In genomic region chr3:64011685-64012084, GRCh38 we compare ENCODE assay signal across 11 cellular contexts. TPM values are rescaled to one million over a fixed set of nuclear protein-coding genes. Genes with fewer than 3 reads are reported as not detected.
DNase-seq lines count a peak whose midpoint lies in the region; ATAC-seq lines count a peak whose summit lies in the region.
"Had no signal": no experiment of that assay in that cellular context is flagged by ENCODE, and none has a peak within 500 bp of the region (broad histone marks: within the 10 kb centered on the region; RNA-seq: fewer than 3 reads in every experiment).

No MANE protein-coding gene starts in this region.

- no peaks in the 10 kb centered on the region for H3K27me3 Mint-ChIP-seq in activated naive CD4-positive, alpha-beta T cell treated with anti-CD3 and anti-CD28 coated beads, Interleukin-2, amount 50 U/mL, for 24 hours
- no peaks in the 10 kb centered on the region for H3K27me3 Mint-ChIP-seq in activated naive CD4-positive, alpha-beta T cell treated with anti-CD3 and anti-CD28 coated beads, Interleukin-2, amount 10 ng/mL, durations not matched to agents 7 days and 5 days
- H3K27me3 Mint-ChIP-seq in activated naive CD8-positive, alpha-beta T cell treated with anti-CD3 and anti-CD28 coated beads, Interleukin-2, amount 50 U/mL, for 24 hours = no peaks in the 10 kb centered on the region
- H3K27me3 Mint-ChIP-seq: stimulated activated memory B cell treated with anti-CD40 and anti-IgM and Interleukin-4, amounts not matched to agents 10 μg/mL and 1 μg/mL and 100 μg/mL, for 72 hours had no signal

- DNase-seq in activated naive CD4-positive, alpha-beta T cell treated with anti-CD3 and anti-CD28 coated beads, Interleukin-2, amount 10 ng/mL, durations not matched to agents 7 days and 5 days = no peak
- no peak for DNase-seq in activated naive CD8-positive, alpha-beta T cell treated with anti-CD3 and anti-CD28 coated beads, Interleukin-2, amount 50 U/mL, for 24 hours
- peak; percentile 13 for DNase-seq in fibroblast of the conjunctiva (ENCODE audit: low read depth)
- DNase-seq in skeletal muscle cell (ENCODE audit: low read depth) = peak; percentile 35
- DNase-seq in KBM-7 = no peak
- no peak for DNase-seq in left colon
- DNase-seq: midbrain, NCI-H1694 treated with DMSO at 0.1 percent for 48 hours had no signal

- peak overlapping the region; percentile 41 for H3K27ac Mint-ChIP-seq in activated naive CD4-positive, alpha-beta T cell treated with anti-CD3 and anti-CD28 coated beads, Interleukin-2, amount 50 U/mL, for 24 hours
- no peak overlapping the region for H3K27ac Mint-ChIP-seq in activated naive CD4-positive, alpha-beta T cell treated with anti-CD3 and anti-CD28 coated beads, Interleukin-2, amount 10 ng/mL, durations not matched to agents 7 days and 5 days
- H3K27ac Mint-ChIP-seq in activated naive CD8-positive, alpha-beta T cell treated with anti-CD3 and anti-CD28 coated beads, Interleukin-2, amount 50 U/mL, for 24 hours = peak overlapping the region; percentile 81
- H3K27ac Mint-ChIP-seq: stimulated activated memory B cell treated with anti-CD40 and anti-IgM and Interleukin-4, amounts not matched to agents 10 μg/mL and 1 μg/mL and 100 μg/mL, for 72 hours had no signal

- no peaks in the 10 kb centered on the region for H3K9me3 Mint-ChIP-seq in activated naive CD4-positive, alpha-beta T cell treated with anti-CD3 and anti-CD28 coated beads, Interleukin-2, amount 50 U/mL, for 24 hours
- no peaks in the 10 kb centered on the region for H3K9me3 Mint-ChIP-seq in activated naive CD4-positive, alpha-beta T cell treated with anti-CD3 and anti-CD28 coated beads, Interleukin-2, amount 10 ng/mL, durations not matched to agents 7 days and 5 days
- H3K9me3 Mint-ChIP-seq in activated naive CD8-positive, alpha-beta T cell treated with anti-CD3 and anti-CD28 coated beads, Interleukin-2, amount 50 U/mL, for 24 hours = no peaks in the 10 kb centered on the region
- H3K9me3 Mint-ChIP-seq: stimulated activated memory B cell treated with anti-CD40 and anti-IgM and Interleukin-4, amounts not matched to agents 10 μg/mL and 1 μg/mL and 100 μg/mL, for 72 hours had no signal

- no peak overlapping the region for H3K4me3 Mint-ChIP-seq in activated naive CD4-positive, alpha-beta T cell treated with anti-CD3 and anti-CD28 coated beads, Interleukin-2, amount 50 U/mL, for 24 hours
- H3K4me3 Mint-ChIP-seq in activated naive CD4-positive, alpha-beta T cell treated with anti-CD3 and anti-CD28 coated beads, Interleukin-2, amount 10 ng/mL, durations not matched to agents 7 days and 5 days = no peak overlapping the region
- H3K4me3 Mint-ChIP-seq in activated naive CD8-positive, alpha-beta T cell treated with anti-CD3 and anti-CD28 coated beads, Interleukin-2, amount 50 U/mL, for 24 hours = no peak overlapping the region
- H3K4me3 Mint-ChIP-seq: stimulated activated memory B cell treated with anti-CD40 and anti-IgM and Interleukin-4, amounts not matched to agents 10 μg/mL and 1 μg/mL and 100 μg/mL, for 72 hours had no signal

- CTCF ChIA-PET in activated naive CD4-positive, alpha-beta T cell treated with anti-CD3 and anti-CD28 coated beads, Interleukin-2, amount 10 ng/mL, durations not matched to agents 7 days and 5 days (lab: Charles Lee) = interaction anchor here (1.1 to 1.6 kb wide), 2 partner anchors 9 to 17 kb away, joined by 3 to 7 read pairs; no protein-coding TSS in a partner anchor

- in situ Hi-C loops in KBM-7 (cut with MboI; ENCODE audit: low pct_unique_long_range_greater_than_20kb, low sequenced_read_pairs) = no loop called here

- peaks cover 29% of the 10 kb centered on the region for H3K36me3 Mint-ChIP-seq in activated naive CD4-positive, alpha-beta T cell treated with anti-CD3 and anti-CD28 coated beads, Interleukin-2, amount 50 U/mL, for 24 hours
- H3K36me3 Mint-ChIP-seq in activated naive CD4-positive, alpha-beta T cell treated with anti-CD3 and anti-CD28 coated beads, Interleukin-2, amount 10 ng/mL, durations not matched to agents 7 days and 5 days = peaks cover 68% of the 10 kb centered on the region
- peaks cover 80% of the 10 kb centered on the region for H3K36me3 Mint-ChIP-seq in activated naive CD8-positive, alpha-beta T cell treated with anti-CD3 and anti-CD28 coated beads, Interleukin-2, amount 50 U/mL, for 24 hours (ENCODE audit: low read depth)

- intact Hi-C loops in left colon (cut with DNase I, micrococcal nuclease) = no loop called here

- H3K4me3 ChIP-seq in skeletal muscle cell (ENCODE audit: low read depth, low read length) = no peak overlapping the region

- peaks cover 44% of the 10 kb centered on the region for H3K4me1 Mint-ChIP-seq in activated naive CD4-positive, alpha-beta T cell treated with anti-CD3 and anti-CD28 coated beads, Interleukin-2, amount 50 U/mL, for 24 hours
- H3K4me1 Mint-ChIP-seq in activated naive CD4-positive, alpha-beta T cell treated with anti-CD3 and anti-CD28 coated beads, Interleukin-2, amount 10 ng/mL, durations not matched to agents 7 days and 5 days = peaks cover 29% of the 10 kb centered on the region
- peaks cover 31% of the 10 kb centered on the region for H3K4me1 Mint-ChIP-seq in activated naive CD8-positive, alpha-beta T cell treated with anti-CD3 and anti-CD28 coated beads, Interleukin-2, amount 50 U/mL, for 24 hours

- ATAC-seq in activated naive CD8-positive, alpha-beta T cell treated with anti-CD3 and anti-CD28 coated beads, Interleukin-2, amount 50 U/mL, for 24 hours = peak; percentile 57
- ATAC-seq in left colon (no peak), HG02973 (IDR thresholded peaks at IDR 0.05; ENCODE audit: unreplicated experiment) (no peak)
- ATAC-seq: stimulated activated memory B cell treated with anti-CD40 and anti-IgM and Interleukin-4, amounts not matched to agents 10 μg/mL and 1 μg/mL and 100 μg/mL, for 72 hours had no signal

RNA-seq across cellular contexts. Expression of gene PSMD6, which starts 11.6 kb away (rescaled TPM):
- total RNA-seq in left colon = 10 to 100 TPM; 49.4 to 51.4 TPM

Comparison
In these comparisons a context has a peak if more than half of its experiments do, and no peak if none do; other contexts are left out.
1. DNase-seq: peak in fibroblast of the conjunctiva (single experiment) and skeletal muscle cell (single experiment); none in activated naive CD4-positive, alpha-beta T cell treated with anti-CD3 and anti-CD28 coated beads, Interleukin-2, amount 10 ng/mL, durations not matched to agents 7 days and 5 days (single experiment), activated naive CD8-positive, alpha-beta T cell treated with anti-CD3 and anti-CD28 coated beads, Interleukin-2, amount 50 U/mL, for 24 hours (single experiment), KBM-7 (single experiment) and left colon (0 of 2).